ENCODE assay signal across 14 cellular contexts in genomic region chr1:63777965-63778880, GRCh38. TPM values are rescaled to one million over a fixed set of nuclear protein-coding genes. Genes with fewer than 3 reads are reported as not detected.
"Had no signal": no experiment of that assay in that cellular context is flagged by ENCODE, and none has a peak within 500 bp of the region (broad histone marks: within the 10 kb centered on the region; RNA-seq: fewer than 3 reads in every experiment).

No MANE protein-coding gene starts in this region.

- H3K9me3 ChIP-seq: heart left ventricle, lower lobe of right lung, pancreas, thoracic aorta had no signal

- DNase-seq: activated CD4-positive, alpha-beta T cell treated with anti-CD3 and anti-CD28 coated beads for 1 hour; activated CD4-positive, alpha-beta T cell treated with anti-CD3 and anti-CD28 coated beads, Interleukin-2, amount 50 U/mL, for 4 hours; activated naive CD4-positive, alpha-beta T cell; activated naive CD8-positive, alpha-beta T cell treated with anti-CD3 and anti-CD28 coated beads, Interleukin-2, amount 10 ng/mL, durations not matched to agents 7 days and 5 days; activated T-cell treated with anti-CD3 and anti-CD28 coated beads for 4 hours; anterior cingulate cortex; effector memory CD4-positive, alpha-beta T cell; heart left ventricle; left colon; lower lobe of right lung; midbrain; pancreas; stimulated activated CD4-positive, alpha-beta T cell treated with anti-CD3 and anti-CD28 coated beads, Interleukin-1b, Interleukin-23, amount 100 ng/mL, for 48 hours had no signal

- H3K27ac ChIP-seq: lower lobe of right lung, pancreas had no signal

- H3K27me3 ChIP-seq: pancreas had no signal

- H3K36me3 ChIP-seq: heart left ventricle, lower lobe of right lung, pancreas, thoracic aorta had no signal

- H3K4me3 ChIP-seq: lower lobe of right lung, pancreas had no signal

- ATAC-seq: heart left ventricle, left colon, lower lobe of right lung, pancreas had no signal

RNA-seq across cellular contexts. Expression of gene ROR1, which starts 4.4 kb away (rescaled TPM):
- total RNA-seq: activated naive CD8-positive, alpha-beta T cell treated with anti-CD3 and anti-CD28 coated beads, Interleukin-2, amount 10 ng/mL, durations not matched to agents 7 days and 5 days had no signal
